Comparison of ENCODE assay signal across 8 cellular contexts in genomic region chrX:110412971-110413726, GRCh38. TPM values are rescaled to one million over a fixed set of nuclear protein-coding genes. Genes with fewer than 3 reads are reported as not detected.
DNase-seq lines count a peak whose midpoint lies in the region; ATAC-seq and FAIRE-seq lines count a peak whose summit lies in the region.

No MANE protein-coding gene starts in this region.

- ATAC-seq in HG03469 (IDR thresholded peaks at IDR 0.05; ENCODE audit: unreplicated experiment) = peak; percentile 51

- DNase-seq in C1 segment of cervical spinal cord (lab: John Stamatoyannopoulos, UW) = peak in 9 of 14 donors; percentile 1 to 43 (median 7)
- peak; percentile 27 for DNase-seq in GM19239 (ENCODE audit: insufficient read length, low spot score)
- DNase-seq in NCI-H82 treated with DMSO at 0.1 percent for 48 hours (lab: John Stamatoyannopoulos, UW; ENCODE audit: unreplicated experiment) = peak; percentile 79
- DNase-seq in activated CD8-positive, alpha-beta memory T cell treated with anti-CD3 and anti-CD28 coated beads for 4 hours (ENCODE audit: low read depth in 2 of 2) = peak; percentile 14 to 33
- peak; percentile 64 for DNase-seq in epidermal melanocyte (ENCODE audit: insufficient read length, low spot score)
- peak; percentile 74 for DNase-seq in myocyte (ENCODE audit: low read depth)
- DNase-seq in stimulated activated CD8-positive, alpha-beta memory T cell treated with anti-CD3 and anti-CD28 coated beads, Interleukin-4, amount 100 ng/mL, for 48 hours = peak; percentile 77

- peak; percentile 95 for FAIRE-seq in GM19239 (lab: Jason Lieb, UNC)

RNA-seq across cellular contexts. Expression of gene RTL9, which starts 54.5 kb away (rescaled TPM):
- total RNA-seq in myocyte = 0.52 and 1.2 TPM in 2 replicates
- polyA plus RNA-seq in myocyte (2012) = 0.32 TPM

Comparison
In these comparisons a context has a peak if more than half of its experiments do, and no peak if none do; other contexts are left out.
1. Peak in every context shown above with its lines: DNase-seq and ATAC-seq.
2. DNase-seq: peak in every context shown above with its lines; median percentile 79 in NCI-H82 treated with DMSO at 0.1 percent for 48 hours; 77 in stimulated activated CD8-positive, alpha-beta memory T cell treated with anti-CD3 and anti-CD28 coated beads, Interleukin-4, amount 100 ng/mL, for 48 hours; 74 in myocyte; 64 in epidermal melanocyte; 27 in GM19239; 24 in activated CD8-positive, alpha-beta memory T cell treated with anti-CD3 and anti-CD28 coated beads for 4 hours; 7 in C1 segment of cervical spinal cord.